In genomic region chr6:20900396-20901160, GRCh38 we compare ENCODE assay signal across 1 cellular context.
TF ChIP-seq lines count a peak whose summit lies in the region.

No MANE protein-coding gene starts in this region.

TF ChIP-seq in HepG2, 621 proteins besides CTCF, POLR2A, EP300 and RAD21 (continued from another document):
- TF ChIP-seq ZNF280D (CRISPR knock-in tag; IDR thresholded peaks at IDR 0.05), result no peak
- TF ChIP-seq GLI4 (CRISPR knock-in tag; IDR thresholded peaks at IDR 0.05; ENCODE audit: borderline replicate concordance), result no peak
- TF ChIP-seq TOE1 (CRISPR knock-in tag; IDR thresholded peaks at IDR 0.05), result no peak
- TF ChIP-seq MBD4 (IDR thresholded peaks at IDR 0.05; ENCODE audit: borderline replicate concordance, low read length), result no peak
- TF ChIP-seq LCORL (IDR thresholded peaks at IDR 0.05), result no peak
- TF ChIP-seq LCORL (CRISPR knock-in tag; IDR thresholded peaks at IDR 0.05), result no peak
- no peak for TF ChIP-seq ATF7 (IDR thresholded peaks at IDR 0.05)
- no peak for TF ChIP-seq ATF7 (CRISPR knock-in tag; IDR thresholded peaks at IDR 0.05)
- no peak for TF ChIP-seq NFYC (CRISPR knock-in tag; IDR thresholded peaks at IDR 0.05)
